ENCODE assay signal across 12 cellular contexts in genomic region chr4:135277980-135278315, GRCh38.
"Had no signal": no experiment of that assay in that cellular context is flagged by ENCODE, and none has a peak within 500 bp of the region (broad histone marks: within the 10 kb centered on the region; RNA-seq: fewer than 3 reads in every experiment).

No MANE protein-coding gene starts in this region.

- H3K9me3 Mint-ChIP-seq: nephron progenitor cell had no signal

- H3K27me3 Mint-ChIP-seq: activated naive CD8-positive, alpha-beta T cell had no signal

- H3K36me3 Mint-ChIP-seq: activated naive CD8-positive, alpha-beta T cell had no signal

- ATAC-seq: activated T-cell treated with anti-CD3 and anti-CD28 coated beads, Interleukin-2, amount 50 U/mL, for 4 hours; left lung had no signal

- H3K4me3 Mint-ChIP-seq: activated naive CD8-positive, alpha-beta T cell; activated T-cell treated with anti-CD3 and anti-CD28 coated beads, Interleukin-2, amount 50 U/mL, for 4 hours; nephron progenitor cell had no signal

- DNase-seq: activated CD4-positive, alpha-beta T cell treated with anti-CD3 and anti-CD28 coated beads for 1 hour; activated CD4-positive, alpha-beta T cell treated with anti-CD3 and anti-CD28 coated beads, Interleukin-2, amount 50 U/mL, for 48 hours; activated gamma-delta T cell; activated T-cell treated with anti-CD3 and anti-CD28 coated beads, Interleukin-2, amount 50 U/mL, for 4 hours; anterior cingulate cortex; head of caudate nucleus; left lung; nephron progenitor cell; retina; small intestine; thyroid gland had no signal

- H3K27ac Mint-ChIP-seq: activated naive CD8-positive, alpha-beta T cell had no signal
